22 cellular contexts compared by ENCODE assay signal in genomic region chr10:130484131-130484911, GRCh38.
"Had no signal": no experiment of that assay in that cellular context is flagged by ENCODE, and none has a peak within 500 bp of the region (broad histone marks: within the 10 kb centered on the region; RNA-seq: fewer than 3 reads in every experiment).

No MANE protein-coding gene starts in this region.

- H3K27ac Mint-ChIP-seq: endodermal cell, naive B cell, neural progenitor cell had no signal

- H3K4me3 Mint-ChIP-seq: endodermal cell, naive B cell, neural progenitor cell had no signal

- H3K36me3 Mint-ChIP-seq: naive B cell, neural progenitor cell had no signal

- H3K4me1 Mint-ChIP-seq: naive B cell had no signal

- ATAC-seq: foreskin keratinocyte, left colon, left ventricle myocardium superior, psoas muscle, right lobe of liver had no signal

- H3K27me3 Mint-ChIP-seq: naive B cell had no signal

- H3K9me3 Mint-ChIP-seq: endodermal cell, naive B cell had no signal

- DNase-seq: colonic mucosa; effector CD4-positive, alpha-beta T cell; endodermal cell; erythroblast; foreskin keratinocyte; left colon; left ventricle myocardium superior; mesenchymal stem cell; naive B cell; occipital lobe; psoas muscle; retina; spleen; stimulated activated CD4-positive, alpha-beta T cell treated with anti-CD3 and anti-CD28 coated beads, Interleukin-15, amount 100 ng/mL, for 24 hours; stimulated activated CD4-positive, alpha-beta T cell treated with anti-CD3 and anti-CD28 coated beads, Interleukin-1b, Interleukin-23, amount 100 ng/mL, for 48 hours; stimulated activated CD4-positive, alpha-beta T cell treated with anti-CD3 and anti-CD28 coated beads, Interleukin-4, amount 100 ng/mL, for 4 hours; stimulated activated naive CD4-positive, alpha-beta T cell; stomach; substantia nigra; transverse colon had no signal
